22 cellular contexts compared by ENCODE assay signal in genomic region chr10:75568721-75569120, GRCh38.
"Had no signal": no experiment of that assay in that cellular context is flagged by ENCODE, and none has a peak within 500 bp of the region (broad histone marks: within the 10 kb centered on the region; RNA-seq: fewer than 3 reads in every experiment).

No MANE protein-coding gene starts in this region.

- H3K9me3 ChIP-seq: pancreas had no signal

- FAIRE-seq: endothelial cell of umbilical vein, keratinocyte, pancreas had no signal

- DNase-seq: activated CD4-positive, alpha-beta T cell treated with anti-CD3 and anti-CD28 coated beads, Interleukin-2, amount 10 ng/mL, durations not matched to agents 24 days and 14 days; activated CD8-positive, alpha-beta T cell treated with anti-CD3 and anti-CD28 coated beads, Interleukin-2, amount 10 ng/mL, durations not matched to agents 7 days and 5 days; activated naive CD4-positive, alpha-beta T cell treated with anti-CD3 and anti-CD28 coated beads, Interleukin-2, amount 10 ng/mL, durations not matched to agents 7 days and 5 days; activated T-cell treated with anti-CD3 and anti-CD28 coated beads, Interleukin-2, amount 50 U/mL, for 4 hours; aorta; effector CD8-positive, alpha-beta T cell; foreskin fibroblast; midbrain; naive B cell; pancreas; stimulated activated CD4-positive, alpha-beta T cell treated with anti-CD3 and anti-CD28 coated beads, Interleukin-4, amount 100 ng/mL, for 24 hours; T-helper 1 cell; T-helper 9 cell; trophoblast cell had no signal

- H3K27ac ChIP-seq: cardiac muscle cell, pancreas had no signal

- H3K27me3 ChIP-seq: cardiac muscle cell, pancreas, stomach had no signal

- ATAC-seq: activated CD8-positive, alpha-beta T cell treated with anti-CD3 and anti-CD28 coated beads, Interleukin-2, amount 10 ng/mL, durations not matched to agents 7 days and 5 days; activated T-cell treated with anti-CD3 and anti-CD28 coated beads, Interleukin-2, amount 50 U/mL, for 4 hours; left lobe of liver; sciatic nerve; stimulated activated effector memory CD8-positive, alpha-beta T cell treated with anti-CD3 and anti-CD28 coated beads, Interleukin-12 subunit alpha, Interleukin-12 subunit beta, amount 100 ng/mL, for 72 hours had no signal

- H3K36me3 ChIP-seq: cardiac muscle cell, pancreas, stomach had no signal

- H3K4me3 ChIP-seq: cardiac muscle cell, lung, pancreas, stomach had no signal
